In the genomic region with DNA sequence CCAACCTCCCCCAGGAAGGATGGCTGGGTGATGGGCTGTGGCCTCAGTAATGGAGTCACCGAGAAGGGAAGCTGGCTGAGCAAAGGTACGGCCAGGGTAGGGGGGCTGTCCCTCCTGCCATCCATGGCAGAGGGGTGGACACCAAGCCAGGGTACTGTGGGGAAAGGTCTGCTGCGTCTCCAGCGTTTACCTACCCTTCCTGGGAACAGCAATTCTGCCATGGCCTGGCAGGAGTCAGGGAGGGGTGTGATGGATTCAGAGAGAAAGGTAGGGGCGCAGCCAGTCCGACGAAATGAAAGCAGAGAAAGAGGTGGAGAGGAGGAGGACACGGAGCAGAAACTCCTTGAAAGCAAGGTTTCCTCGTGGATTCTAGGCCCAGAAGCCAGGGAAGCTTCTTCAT, we compare ENCODE assay signal across 22 cellular contexts.
DNase-seq lines count a peak whose midpoint lies in the region; ATAC-seq and TF ChIP-seq lines count a peak whose summit lies in the region.
"Had no signal": no experiment of that assay in that cellular context is flagged by ENCODE, and none has a peak within 500 bp of the region (broad histone marks: within the 10 kb centered on the region; RNA-seq: fewer than 3 reads in every experiment).

No MANE protein-coding gene starts in this region.

- no peak overlapping the region for H2AK5ac ChIP-seq in neuronal stem cell (ENCODE audit: low read depth, low read length)

- no peak for DNase-seq in SK-N-SH
- peak; percentile 66 for DNase-seq in chondrocyte (ENCODE audit: low spot score)
- DNase-seq in neuronal stem cell (ENCODE audit: low spot score) = no peak
- DNase-seq in tibial artery = no peak
- DNase-seq in stimulated activated CD4-positive, alpha-beta T cell treated with anti-CD3 and anti-CD28 coated beads, Interleukin-4, amount 100 ng/mL, for 1 hour = no peak
- DNase-seq in activated T-cell treated with anti-CD3 and anti-CD28 coated beads, Interleukin-2, amount 50 U/mL, for 48 hours = no peak
- DNase-seq: activated CD4-positive, alpha-beta T cell treated with anti-CD3 and anti-CD28 coated beads, Interleukin-2, amount 50 U/mL, for 1 hour; activated CD8-positive, alpha-beta memory T cell treated with anti-CD3 and anti-CD28 coated beads, Interleukin-2, amount 50 U/mL, for 48 hours; activated effector memory CD4-positive, alpha-beta T cell treated with anti-CD3 and anti-CD28 coated beads, Interleukin-2, amount 50 U/mL, for 16 hours; central memory CD4-positive, alpha-beta T cell; COR-L47; KBM-7; midbrain; NCI-H146; retina; SIG-M5 had no signal

- no peak overlapping the region for H3K23ac ChIP-seq in neuronal stem cell (ENCODE audit: low read depth, low read length, poor library complexity)

- no peaks in the 10 kb centered on the region for H3K36me3 Mint-ChIP-seq in chondrocyte (ENCODE audit: low read depth)

- TF ChIP-seq CTCF in SK-N-SH (IDR thresholded peaks at IDR 0.05) = no peak
- no peak for TF ChIP-seq CTCF in chondrocyte (IDR thresholded peaks at IDR 0.05)
- no peak for TF ChIP-seq CTCF in tibial artery (IDR thresholded peaks at IDR 0.05)

- H3K27me3 Mint-ChIP-seq in chondrocyte (ENCODE audit: low read depth) = no peaks in the 10 kb centered on the region

- CTCF ChIA-PET in SK-N-SH (lab: Yijun Ruan, JAX) = interaction anchor here (1.1 to 1.3 kb wide), 3 partner anchors 18 to 181 kb away, joined by 3 to 5 read pairs (median 3); no protein-coding TSS in a partner anchor

- H2BK15ac ChIP-seq in neuronal stem cell (ENCODE audit: low read length) = peak overlapping the region; percentile 22

- H3K9ac ChIP-seq in SK-N-SH (no peak overlapping the region), neuronal stem cell (ENCODE audit: low read depth, low read length, poor library complexity) (no peak overlapping the region)

- H3K27ac ChIP-seq in SK-N-SH (ENCODE audit: low read depth in 2 of 2, low read length in 1 of 2) = 0 out of 4 replicates have a peak overlapping the region, but pooled peaks of 1 of the 2 experiments have one; percentile 63
- no peak overlapping the region for H3K27ac ChIP-seq in neuronal stem cell (replicated peaks; ENCODE audit: low read length)
- peak overlapping the region; percentile 39 to 41 for H3K27ac ChIP-seq in tibial artery
- H3K27ac ChIP-seq: 22Rv1 had no signal

- no peak overlapping the region for H4K8ac ChIP-seq in neuronal stem cell (ENCODE audit: low read depth, low read length)

- H3K9me3 Mint-ChIP-seq in chondrocyte (ENCODE audit: low read depth) = no peaks in the 10 kb centered on the region
- H3K9me3 Mint-ChIP-seq: T-helper 1 cell treated with Interleukin-12 subunit alpha and Interleukin-12 subunit beta and Interleukin-4 antibody, amounts not matched to agents 30 μg/mL and 1 μg/mL, for 36 hours had no signal

- no peaks in the 10 kb centered on the region for H3K79me1 ChIP-seq in neuronal stem cell (ENCODE audit: low read depth, low read length)

- peaks cover 77% of the 10 kb centered on the region for H3K4me1 Mint-ChIP-seq in chondrocyte (ENCODE audit: low read depth)

- H2BK120ac ChIP-seq in neuronal stem cell (ENCODE audit: low read depth, low read length) = no peak overlapping the region

- no peak for TF ChIP-seq EP300 in SK-N-SH (IDR thresholded peaks at IDR 0.05; ENCODE audit: borderline replicate concordance in 1 of 2, low read depth in 1 of 2, low read length in 1 of 2)

- no peaks in the 10 kb centered on the region for H3K79me2 ChIP-seq in SK-N-SH (ENCODE audit: insufficient read depth)

- H3K4me2 ChIP-seq in SK-N-SH = peak overlapping the region; percentile 49; the same call in 1 of the 2 replicates
- H3K4me2 ChIP-seq in neuronal stem cell (ENCODE audit: insufficient read depth, low read length, poor library complexity, severe bottlenecking) = no peak overlapping the region

- POLR2A ChIA-PET in SK-N-SH (lab: Yijun Ruan, JAX) = no interaction called here

- H4K20me1 ChIP-seq in SK-N-SH (ENCODE audit: insufficient read depth) = no peaks in the 10 kb centered on the region

- H2BK5ac ChIP-seq in neuronal stem cell (ENCODE audit: low read length) = peak overlapping the region; percentile 21

- H3K9me3 ChIP-seq in SK-N-SH (no peaks in the 10 kb centered on the region), neuronal stem cell (replicated peaks in 1 of 2; ENCODE audit: control insufficient read depth in 2 of 2, insufficient read depth in 1 of 2, low read depth in 1 of 2, low read length in 2 of 2) (no peaks in the 10 kb centered on the region), tibial artery (no peaks in the 10 kb centered on the region)
- H3K9me3 ChIP-seq: gastroesophageal sphincter had no signal

- ATAC-seq in SK-N-SH treated with all-trans-retinoic acid at 6 μM for 48 hours = no peak
- no peak for ATAC-seq in HG03521 (IDR thresholded peaks at IDR 0.05; ENCODE audit: unreplicated experiment)

- peak overlapping the region; percentile 80 for H3K18ac ChIP-seq in neuronal stem cell (ENCODE audit: low read length)

- H2AFZ ChIP-seq in SK-N-SH (ENCODE audit: low read depth) (0 out of 2 replicates have a peak overlapping the region, but pooled peaks have one; percentile 30), neuronal stem cell (ENCODE audit: low read length) (peak overlapping the region; percentile 87)

- H3K4me3 ChIP-seq in SK-N-SH (ENCODE audit: low read depth in 2 of 2, low read length in 1 of 2) = no peak overlapping the region
- no peak overlapping the region for H3K4me3 ChIP-seq in neuronal stem cell (ENCODE audit: low read length in 2 of 2)
- no peak overlapping the region for H3K4me3 ChIP-seq in tibial artery
- H3K4me3 ChIP-seq: gastroesophageal sphincter had no signal

- H3K4me1 ChIP-seq in SK-N-SH (ENCODE audit: control insufficient read depth in 1 of 2, insufficient read depth in 2 of 2, low read depth in 1 of 2, low read length in 1 of 2) (peaks cover 34 to 47% of the 10 kb centered on the region in 2 experiments; a peak in 3 of 4 replicates), neuronal stem cell (ENCODE audit: control insufficient read depth in 2 of 2, insufficient read depth in 1 of 2, low read depth in 1 of 2, low read length in 2 of 2) (peaks cover 31 to 32% of the 10 kb centered on the region in 2 donors), tibial artery (peaks cover 0 to 46% (median 33%) of the 10 kb centered on the region in 4 donors)

- H3F3A ChIP-seq in SK-N-SH (replicated peaks; ENCODE audit: insufficient read depth) = peaks cover 25% of the 10 kb centered on the region

- H3K27me3 ChIP-seq in SK-N-SH (ENCODE audit: insufficient read depth) (no peaks in the 10 kb centered on the region), neuronal stem cell (ENCODE audit: control insufficient read depth in 3 of 3, insufficient read depth in 3 of 3, low read depth in 1 of 3, low read length in 3 of 3) (no peaks in the 10 kb centered on the region), tibial artery (no peaks in the 10 kb centered on the region)
- H3K27me3 ChIP-seq: gastroesophageal sphincter had no signal

- no peak for TF ChIP-seq RAD21 in SK-N-SH (IDR thresholded peaks at IDR 0.05; ENCODE audit: low read length)

- H3K27ac Mint-ChIP-seq in chondrocyte (ENCODE audit: unreplicated experiment) = peak overlapping the region; percentile 38
- H3K27ac Mint-ChIP-seq: B cell; T-helper 1 cell treated with Interleukin-12 subunit alpha and Interleukin-12 subunit beta and Interleukin-4 antibody, amounts not matched to agents 30 μg/mL and 1 μg/mL, for 36 hours had no signal

- no peaks in the 10 kb centered on the region for H3K9me2 ChIP-seq in SK-N-SH

- intact Hi-C loops in tibial artery (cut with DNase I; ENCODE audit: low total_unique reads) = no loop called here

- H4K91ac ChIP-seq in neuronal stem cell (ENCODE audit: low read depth, low read length, poor library complexity) = no peak overlapping the region

- H3K4me3 Mint-ChIP-seq in chondrocyte (ENCODE audit: unreplicated experiment) = no peak overlapping the region
- H3K4me3 Mint-ChIP-seq: B cell; T-helper 1 cell treated with Interleukin-12 subunit alpha and Interleukin-12 subunit beta and Interleukin-4 antibody, amounts not matched to agents 30 μg/mL and 1 μg/mL, for 36 hours had no signal

- peak overlapping the region; percentile 1 for H3K4ac ChIP-seq in neuronal stem cell (ENCODE audit: low read length)

- H3K14ac ChIP-seq in neuronal stem cell (ENCODE audit: low read length) = no peak overlapping the region

- 98% methylated on average over 8 of the region's 9 CpGs for WGBS in SK-N-SH (ENCODE audit: low lambda C conversion rate)
- no CpG with 5 or more reads among the region's 9 CpGs for WGBS in neuronal stem cell (ENCODE audit: extremely low coverage in 2 of 2, insufficient read length in 2 of 2, insufficient replicate concordance in 1 of 2), 2 donors

- peak overlapping the region; percentile 51 for H2BK12ac ChIP-seq in neuronal stem cell (ENCODE audit: low read length)

- no peaks in the 10 kb centered on the region for H3K36me3 ChIP-seq in SK-N-SH (replicated peaks in 1 of 2; ENCODE audit: control insufficient read depth in 1 of 2, insufficient read depth in 2 of 2, low read length in 1 of 2)
- no peaks in the 10 kb centered on the region for H3K36me3 ChIP-seq in neuronal stem cell (replicated peaks in 1 of 2; ENCODE audit: control insufficient read depth in 2 of 2, insufficient read depth in 2 of 2, low read length in 2 of 2)
- no peaks in the 10 kb centered on the region for H3K36me3 ChIP-seq in tibial artery
- H3K36me3 ChIP-seq: gastroesophageal sphincter had no signal

TF ChIP-seq in SK-N-SH, 30 proteins besides CTCF, POLR2A, EP300 and RAD21 (continues in another document):
- TF ChIP-seq SIN3A (IDR thresholded peaks at IDR 0.05; ENCODE audit: borderline replicate concordance, low read depth, low read length) = no peak

TF ChIP-seq in SK-N-SH treated with all-trans-retinoic acid at 6 μM for 48 hours, 23 proteins besides CTCF, POLR2A, EP300 and RAD21:
- TF ChIP-seq TOX (CRISPR knock-in tag; IDR thresholded peaks at IDR 0.05; ENCODE audit: borderline replicate concordance) (no peak), ISL1 (CRISPR knock-in tag; IDR thresholded peaks at IDR 0.05) (no peak), RARB (CRISPR knock-in tag; IDR thresholded peaks at IDR 0.05) (no peak), ZC3H10 (CRISPR knock-in tag; IDR thresholded peaks at IDR 0.05) (no peak)
- TF ChIP-seq, protein P1, sequence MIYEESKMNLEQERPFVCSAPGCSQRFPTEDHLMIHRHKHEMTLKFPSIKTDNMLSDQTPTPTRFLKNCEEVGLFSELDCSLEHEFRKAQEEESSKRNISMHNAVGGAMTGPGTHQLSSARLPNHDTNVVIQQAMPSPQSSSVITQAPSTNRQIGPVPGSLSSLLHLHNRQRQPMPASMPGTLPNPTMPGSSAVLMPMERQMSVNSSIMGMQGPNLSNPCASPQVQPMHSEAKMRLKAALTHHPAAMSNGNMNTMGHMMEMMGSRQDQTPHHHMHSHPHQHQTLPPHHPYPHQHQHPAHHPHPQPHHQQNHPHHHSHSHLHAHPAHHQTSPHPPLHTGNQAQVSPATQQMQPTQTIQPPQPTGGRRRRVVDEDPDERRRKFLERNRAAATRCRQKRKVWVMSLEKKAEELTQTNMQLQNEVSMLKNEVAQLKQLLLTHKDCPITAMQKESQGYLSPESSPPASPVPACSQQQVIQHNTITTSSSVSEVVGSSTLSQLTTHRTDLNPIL (CRISPR knock-in tag; IDR thresholded peaks at IDR 0.05; ENCODE audit: low read depth) = no peak
TF ChIP-seq in SK-N-SH treated with all-trans-retinoic acid at 6 μM for 48 hours: peak in this region for 0.
